8 cellular contexts compared by ENCODE assay signal in genomic region chr2:238060096-238060541, GRCh38. TPM values are rescaled to one million over a fixed set of nuclear protein-coding genes. Genes with fewer than 3 reads are reported as not detected.
A peak's percentile ranks its signal among the peaks of the same experiment; 100 is the strongest.
DNase-seq lines count a peak whose midpoint lies in the region; TF ChIP-seq lines count a peak whose summit lies in the region.

No MANE protein-coding gene starts in this region.

- TF ChIP-seq CTCF in esophagus squamous epithelium (IDR thresholded peaks at IDR 0.05), result no peak
- TF ChIP-seq CTCF in prostate gland (IDR thresholded peaks at IDR 0.05), result no peak

- 1 to 2% methylated on average over 7 to 17 of the region's 18 CpGs for WGBS in esophagus squamous epithelium, 2 donors
- 4% methylated on average over 18 of the region's 18 CpGs for WGBS in prostate gland

- H3K9me3 ChIP-seq in esophagus squamous epithelium (no peaks in the 10 kb centered on the region), prostate gland (no peaks in the 10 kb centered on the region)

- peaks cover 55% of the 10 kb centered on the region for H3K4me1 Mint-ChIP-seq in activated naive CD4-positive, alpha-beta T cell treated with anti-CD3 and anti-CD28 coated beads, Interleukin-2, amount 10 ng/mL, durations not matched to agents 7 days and 5 days

- H3K9me3 Mint-ChIP-seq in activated naive CD4-positive, alpha-beta T cell treated with anti-CD3 and anti-CD28 coated beads, Interleukin-2, amount 10 ng/mL, durations not matched to agents 7 days and 5 days, result no peaks in the 10 kb centered on the region

- H3K4me1 ChIP-seq in esophagus squamous epithelium (peaks cover 0 to 24% (median 12%) of the 10 kb centered on the region in 3 donors), prostate gland (replicated peaks) (peaks cover 4% of the 10 kb centered on the region)

- CTCF ChIA-PET in activated naive CD4-positive, alpha-beta T cell treated with anti-CD3 and anti-CD28 coated beads, Interleukin-2, amount 10 ng/mL, durations not matched to agents 7 days and 5 days (lab: Charles Lee), result no interaction called here

- H3K4me3 ChIP-seq in esophagus squamous epithelium (peak overlapping the region; percentile 83 to 87 (median 86)), prostate gland (peak overlapping the region; percentile 88 to 92)

- H3K27me3 ChIP-seq in esophagus squamous epithelium, result peaks cover 0 to under 1% (median 0%) of the 10 kb centered on the region in 4 donors
- no peaks in the 10 kb centered on the region for H3K27me3 ChIP-seq in prostate gland (replicated peaks; ENCODE audit: insufficient read depth)

- peak overlapping the region; percentile 80 for H3K4me3 Mint-ChIP-seq in activated naive CD4-positive, alpha-beta T cell treated with anti-CD3 and anti-CD28 coated beads, Interleukin-2, amount 10 ng/mL, durations not matched to agents 7 days and 5 days

- in situ Hi-C loops in SK-MEL-5 (cut with HindIII; ENCODE audit: low pct_unique_long_range_greater_than_20kb, low sequenced_read_pairs), result no loop called here

- no peak for TF ChIP-seq POLR2A in esophagus squamous epithelium (IDR thresholded peaks at IDR 0.05)
- no peak for TF ChIP-seq POLR2A in prostate gland (IDR thresholded peaks at IDR 0.05)

- no peak for DNase-seq in activated naive CD4-positive, alpha-beta T cell treated with anti-CD3 and anti-CD28 coated beads, Interleukin-2, amount 10 ng/mL, durations not matched to agents 7 days and 5 days
- DNase-seq in activated naive CD4-positive, alpha-beta T cell (lab: John Stamatoyannopoulos, UW), result no peak
- DNase-seq in SK-MEL-5 (ENCODE audit: low read depth, low spot score), result peak; percentile 20
- DNase-seq in esophagus squamous epithelium (lab: John Stamatoyannopoulos, UW), result no peak
- DNase-seq in prostate gland (ENCODE audit: low spot score), result no peak
- DNase-seq in COLO668 (lab: John Stamatoyannopoulos, UW; ENCODE audit: unreplicated experiment), result no peak
- DNase-seq in NAMALWA (ENCODE audit: low spot score), result no peak
- no peak for DNase-seq in glomerular visceral epithelial cell (ENCODE audit: extremely low spot score)

- H3K27me3 Mint-ChIP-seq in activated naive CD4-positive, alpha-beta T cell treated with anti-CD3 and anti-CD28 coated beads, Interleukin-2, amount 10 ng/mL, durations not matched to agents 7 days and 5 days, result peaks cover 22% of the 10 kb centered on the region

- H3K36me3 Mint-ChIP-seq in activated naive CD4-positive, alpha-beta T cell treated with anti-CD3 and anti-CD28 coated beads, Interleukin-2, amount 10 ng/mL, durations not matched to agents 7 days and 5 days, result peaks cover 14% of the 10 kb centered on the region

- intact Hi-C loops in esophagus squamous epithelium (cut with DNase I), result no loop called here
- intact Hi-C loops in prostate gland (cut with DNase I), result loop anchor here (5.0 kb wide), 2 partner anchors 138 to 203 kb away; partner anchors contain the start of gene RAMP1

- H3K27ac Mint-ChIP-seq in activated naive CD4-positive, alpha-beta T cell treated with anti-CD3 and anti-CD28 coated beads, Interleukin-2, amount 10 ng/mL, durations not matched to agents 7 days and 5 days, result peak overlapping the region; percentile 81

- H3K27ac ChIP-seq in esophagus squamous epithelium (peak overlapping the region; percentile 89 to 93 (median 91)), prostate gland (peak overlapping the region; percentile 86)

- H3K36me3 ChIP-seq in esophagus squamous epithelium (peaks cover 0 to 7% (median 0%) of the 10 kb centered on the region in 3 donors), prostate gland (no peaks in the 10 kb centered on the region)

RNA-seq across cellular contexts. Expression of gene SCLY, which starts 0.7 kb away (rescaled TPM):
- 64.8 and 71.6 TPM in 2 replicates for total RNA-seq in SK-MEL-5 (2014; rRNA removed; shearing (Covaris generic))
- polyA plus RNA-seq in SK-MEL-5 (2015; cell fraction: cytosol; rRNA removed), result 67.6 and 75.1 TPM in 2 replicates
- polyA plus RNA-seq in SK-MEL-5 (2015; cell fraction: nucleus; rRNA removed), result 76.0 and 82.3 TPM in 2 replicates
- total RNA-seq in esophagus squamous epithelium (10 to 100 TPM in 2 of 4 donors, 1 to 10 TPM in 2; 3.0 to 14.0 (median 11.4) TPM), prostate gland (10 to 100 TPM; 11.5 to 16.1 TPM)

RNA-seq across cellular contexts. Expression of gene ESPNL, which starts 40.0 kb away (rescaled TPM):
- 0.19 and 0.29 TPM in 2 replicates for total RNA-seq in SK-MEL-5 (2014; rRNA removed; shearing (Covaris generic))
- polyA plus RNA-seq in SK-MEL-5 (2015; cell fraction: cytosol; rRNA removed), result 0.19 and 0.48 TPM in 2 replicates
- 0.30 and 1.4 TPM in 2 replicates for polyA plus RNA-seq in SK-MEL-5 (2015; cell fraction: nucleus; rRNA removed)
- total RNA-seq in esophagus squamous epithelium, result 1 to 10 TPM in 1 of 4 donors, under 1 TPM in 2, not detected in 1; 0.04 to 1.3 (median 0.88) TPM
- total RNA-seq in prostate gland, result 1 to 10 TPM in 1 of 2 donors, under 1 TPM in 1; 0.68 to 3.9 TPM
